In the genomic region with DNA sequence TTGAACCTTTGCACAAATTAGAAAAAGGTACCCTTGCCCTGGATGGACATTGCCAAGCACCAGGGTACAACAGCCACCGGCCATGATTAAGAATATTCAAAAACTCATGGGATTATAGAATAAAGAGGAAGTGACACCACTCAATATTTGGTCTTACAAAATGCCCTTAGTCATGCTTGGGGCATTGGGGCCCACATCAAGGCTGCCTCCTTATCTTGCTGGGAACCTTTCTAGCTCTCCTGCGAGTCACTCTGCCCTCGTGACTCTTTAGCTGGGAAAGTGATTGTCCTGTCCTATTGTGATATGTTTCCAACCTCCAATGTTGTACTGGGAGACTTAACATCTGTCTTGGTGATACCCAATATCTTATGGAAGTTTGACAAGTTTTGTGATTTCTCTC, we compare ENCODE assay signal across 16 cellular contexts. TPM values are rescaled to one million over a fixed set of nuclear protein-coding genes. Genes with fewer than 3 reads are reported as not detected.
DNase-seq lines count a peak whose midpoint lies in the region; ATAC-seq and TF ChIP-seq lines count a peak whose summit lies in the region.
"Had no signal": no experiment of that assay in that cellular context is flagged by ENCODE, and none has a peak within 500 bp of the region (broad histone marks: within the 10 kb centered on the region; RNA-seq: fewer than 3 reads in every experiment).

No MANE protein-coding gene starts in this region.

- H3K9me3 Mint-ChIP-seq in activated T-helper 1 cell treated with anti-CD3 and anti-CD28 coated beads, Interleukin-12 subunit alpha, Interleukin-12 subunit beta, Interleukin-2, Interleukin-4 antibody, amounts not matched to agents 30 ng/mL and 10 ng/mL and 1 ng/mL, durations not matched to agents 14 hours and 24 hours and 36 hours = peaks cover 4% of the 10 kb centered on the region
- H3K9me3 Mint-ChIP-seq: activated CD4-positive, alpha-beta memory T cell treated with anti-CD3 and anti-CD28 coated beads, Interleukin-2, amount 10 ng/mL, durations not matched to agents 7 days and 5 days; natural killer cell had no signal

- in situ Hi-C loops in Caki2 (cut with HindIII; ENCODE audit: low pct_unique_long_range_greater_than_20kb, low sequenced_read_pairs) = no loop called here

- H3K4me1 Mint-ChIP-seq in activated T-helper 1 cell treated with anti-CD3 and anti-CD28 coated beads, Interleukin-12 subunit alpha, Interleukin-12 subunit beta, Interleukin-2, Interleukin-4 antibody, amounts not matched to agents 30 ng/mL and 10 ng/mL and 1 ng/mL, durations not matched to agents 14 hours and 24 hours and 36 hours (ENCODE audit: low read depth) = peaks cover 25% of the 10 kb centered on the region
- H3K4me1 Mint-ChIP-seq: natural killer cell had no signal

- TF ChIP-seq CTCF in foreskin fibroblast (IDR thresholded peaks at IDR 0.05; ENCODE audit: low read depth, low read length) = no peak

- no peak overlapping the region for H3K27ac Mint-ChIP-seq in activated T-helper 1 cell treated with anti-CD3 and anti-CD28 coated beads, Interleukin-12 subunit alpha, Interleukin-12 subunit beta, Interleukin-2, Interleukin-4 antibody, amounts not matched to agents 30 ng/mL and 10 ng/mL and 1 ng/mL, durations not matched to agents 14 hours and 24 hours and 36 hours
- H3K27ac Mint-ChIP-seq: activated CD4-positive, alpha-beta memory T cell treated with anti-CD3 and anti-CD28 coated beads, Interleukin-2, amount 10 ng/mL, durations not matched to agents 7 days and 5 days; natural killer cell; T-helper 1 cell treated with Interleukin-12 subunit alpha and Interleukin-12 subunit beta and Interleukin-4 antibody, amounts not matched to agents 30 μg/mL and 1 μg/mL, for 36 hours had no signal

- no peaks in the 10 kb centered on the region for H3K36me3 Mint-ChIP-seq in activated T-helper 1 cell treated with anti-CD3 and anti-CD28 coated beads, Interleukin-12 subunit alpha, Interleukin-12 subunit beta, Interleukin-2, Interleukin-4 antibody, amounts not matched to agents 30 ng/mL and 10 ng/mL and 1 ng/mL, durations not matched to agents 14 hours and 24 hours and 36 hours (ENCODE audit: low read depth)
- H3K36me3 Mint-ChIP-seq: natural killer cell had no signal

- intact Hi-C loops in activated T-helper 1 cell treated with anti-CD3 and anti-CD28 coated beads, Interleukin-12 subunit alpha, Interleukin-12 subunit beta, Interleukin-2, Interleukin-4 antibody, amounts not matched to agents 30 ng/mL and 10 ng/mL and 1 ng/mL, durations not matched to agents 14 hours and 24 hours and 36 hours (cut with micrococcal nuclease) = loop anchor here (5.0 to 10.0 kb wide), 2 partner anchors 106 to 578 kb away; no protein-coding TSS in a partner anchor

- H3K4me3 Mint-ChIP-seq in activated T-helper 1 cell treated with anti-CD3 and anti-CD28 coated beads, Interleukin-12 subunit alpha, Interleukin-12 subunit beta, Interleukin-2, Interleukin-4 antibody, amounts not matched to agents 30 ng/mL and 10 ng/mL and 1 ng/mL, durations not matched to agents 14 hours and 24 hours and 36 hours = no peak overlapping the region
- H3K4me3 Mint-ChIP-seq: activated CD4-positive, alpha-beta memory T cell treated with anti-CD3 and anti-CD28 coated beads, Interleukin-2, amount 10 ng/mL, durations not matched to agents 7 days and 5 days; natural killer cell; T-helper 1 cell treated with Interleukin-12 subunit alpha and Interleukin-12 subunit beta and Interleukin-4 antibody, amounts not matched to agents 30 μg/mL and 1 μg/mL, for 36 hours had no signal

- DNase-seq in Caki2 (ENCODE audit: low read depth) (peak; percentile 6), LHCN-M2 (ENCODE audit: low read depth) (peak; percentile 67), SW480 (ENCODE audit: low spot score) (peak; percentile 8), foreskin fibroblast (peak; percentile 57 to 65), epidermal melanocyte (ENCODE audit: insufficient read length, low spot score) (no peak)
- no peak for DNase-seq in central memory CD4-positive, alpha-beta T cell
- no peak for DNase-seq in activated T-helper 1 cell treated with anti-CD3 and anti-CD28 coated beads, Interleukin-12 subunit alpha, Interleukin-12 subunit beta, Interleukin-2, Interleukin-4 antibody, amounts not matched to agents 30 ng/mL and 10 ng/mL and 1 ng/mL, durations not matched to agents 14 hours and 24 hours and 36 hours (ENCODE audit: low spot score)
- DNase-seq: activated CD4-positive, alpha-beta memory T cell treated with anti-CD3 and anti-CD28 coated beads, Interleukin-2, amount 10 ng/mL, durations not matched to agents 7 days and 5 days; DMS153; effector memory CD4-positive, alpha-beta T cell; natural killer cell; NCI-H2171; PC-9 had no signal

- no peak overlapping the region for H3K4me3 ChIP-seq in foreskin fibroblast (ENCODE audit: low read depth in 1 of 2, low read length in 2 of 2)
- H3K4me3 ChIP-seq: PC-9, vagina had no signal

- H3K27me3 Mint-ChIP-seq in activated T-helper 1 cell treated with anti-CD3 and anti-CD28 coated beads, Interleukin-12 subunit alpha, Interleukin-12 subunit beta, Interleukin-2, Interleukin-4 antibody, amounts not matched to agents 30 ng/mL and 10 ng/mL and 1 ng/mL, durations not matched to agents 14 hours and 24 hours and 36 hours (ENCODE audit: insufficient read depth) = no peaks in the 10 kb centered on the region
- H3K27me3 Mint-ChIP-seq: activated CD4-positive, alpha-beta memory T cell treated with anti-CD3 and anti-CD28 coated beads, Interleukin-2, amount 10 ng/mL, durations not matched to agents 7 days and 5 days had no signal

- no peak for ATAC-seq in GM21619 (IDR thresholded peaks at IDR 0.05; ENCODE audit: unreplicated experiment)

RNA-seq across cellular contexts. Expression of gene GTF2A1, which starts 57.8 kb away (rescaled TPM):
- 9.6 and 13.9 TPM in 2 replicates for total RNA-seq in Caki2 (2014; rRNA removed; shearing (Covaris generic); ENCODE audit: low replicate concordance)
- total RNA-seq in LHCN-M2 (2014; rRNA removed) = 21.4 and 30.2 TPM in 2 replicates
- polyA plus RNA-seq in LHCN-M2 (2012) = 9.5 TPM
- 41.0 and 42.7 TPM in 2 replicates for total RNA-seq in activated T-helper 1 cell treated with anti-CD3 and anti-CD28 coated beads, Interleukin-12 subunit alpha, Interleukin-12 subunit beta, Interleukin-2, Interleukin-4 antibody, amounts not matched to agents 30 ng/mL and 10 ng/mL and 1 ng/mL, durations not matched to agents 14 hours and 24 hours and 36 hours

Comparison
In these comparisons a context has a peak if more than half of its experiments do, and no peak if none do; other contexts are left out.
1. DNase-seq: peak in Caki2 (single experiment), LHCN-M2 (single experiment), SW480 (single experiment) and foreskin fibroblast (2 of 2); none in central memory CD4-positive, alpha-beta T cell (single experiment), epidermal melanocyte (single experiment) and activated T-helper 1 cell treated with anti-CD3 and anti-CD28 coated beads, Interleukin-12 subunit alpha, Interleukin-12 subunit beta, Interleukin-2, Interleukin-4 antibody, amounts not matched to agents 30 ng/mL and 10 ng/mL and 1 ng/mL, durations not matched to agents 14 hours and 24 hours and 36 hours (single experiment).